Comparison of ENCODE assay signal across 8 cellular contexts in the genomic region with DNA sequence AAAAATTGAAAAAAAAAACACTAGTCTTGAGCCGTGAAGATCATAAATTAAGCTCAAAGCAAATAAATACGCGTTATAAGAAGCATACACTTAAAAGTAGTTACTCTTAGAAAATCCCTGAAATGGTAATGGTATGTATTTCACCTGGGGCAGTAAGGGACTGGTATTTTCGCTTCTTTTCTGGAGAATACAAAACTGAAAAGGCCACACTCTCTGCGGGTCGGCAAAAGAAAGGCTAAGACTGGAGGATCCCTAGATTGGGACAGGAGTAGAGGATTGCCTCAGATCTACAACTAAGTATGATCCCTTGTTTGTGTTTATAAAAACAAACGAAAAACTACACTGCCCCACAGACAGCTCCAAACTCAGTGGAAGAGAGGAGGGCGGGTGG. TPM values are rescaled to one million over a fixed set of nuclear protein-coding genes. Genes with fewer than 3 reads are reported as not detected.
DNase-seq lines count a peak whose midpoint lies in the region; ATAC-seq, FAIRE-seq and TF ChIP-seq lines count a peak whose summit lies in the region.

No MANE protein-coding gene starts in this region.

- ATAC-seq in GM21576 (IDR thresholded peaks at IDR 0.05; ENCODE audit: unreplicated experiment) (no peak), HG03175 (IDR thresholded peaks at IDR 0.05; ENCODE audit: unreplicated experiment) (no peak), GM21825 (IDR thresholded peaks at IDR 0.05; ENCODE audit: unreplicated experiment) (no peak)

- peak; percentile 8 for DNase-seq in H54 (ENCODE audit: insufficient read length, low spot score)
- no peak for DNase-seq in left ventricle myocardium inferior
- DNase-seq in dermis blood vessel endothelial cell: no peak

- TF ChIP-seq CTCF in VCaP (conservative IDR thresholded peaks at IDR 0.05): no peak
- TF ChIP-seq CTCF in left ventricle myocardium inferior (IDR thresholded peaks at IDR 0.05; ENCODE audit: borderline replicate concordance): no peak

- H3K9ac ChIP-seq in skeletal muscle tissue (ENCODE audit: low read depth in 1 of 3, low read length in 3 of 3): peak overlapping the region; percentile 90 to 100 (median 97)

- no peak for TF ChIP-seq POLR2A in H54 (IDR thresholded peaks at IDR 0.05; ENCODE audit: low read depth, low read length)

- H3K4me3 ChIP-seq in left ventricle myocardium inferior (peak overlapping the region; percentile 98), skeletal muscle tissue (ENCODE audit: low read length in 3 of 3) (peak overlapping the region; percentile 82 to 98 (median 96))

- intact Hi-C loops in left ventricle myocardium inferior (cut with micrococcal nuclease): no loop called here

- H3K9me3 ChIP-seq in left ventricle myocardium inferior (replicated peaks): no peaks in the 10 kb centered on the region
- H3K9me3 ChIP-seq in skeletal muscle tissue (ENCODE audit: control insufficient read depth in 3 of 3, low read length in 3 of 3): no peaks in the 10 kb centered on the region

- no peak for FAIRE-seq in H54 (lab: Jason Lieb, UNC)

- H3K36me3 ChIP-seq in left ventricle myocardium inferior: peaks cover 8% of the 10 kb centered on the region
- H3K36me3 ChIP-seq in skeletal muscle tissue (ENCODE audit: control insufficient read depth in 3 of 3, insufficient read depth in 3 of 3, low read length in 3 of 3): peaks cover 0 to 7% (median 6%) of the 10 kb centered on the region in 3 donors

- H3K27ac ChIP-seq in VCaP: peak overlapping the region; percentile 94
- H3K27ac ChIP-seq in left ventricle myocardium inferior (replicated peaks): peak overlapping the region; percentile 95
- H3K27ac ChIP-seq in skeletal muscle tissue (ENCODE audit: low read depth, low read length): peak overlapping the region; percentile 91

- H3K4me1 ChIP-seq in left ventricle myocardium inferior: peaks cover 47% of the 10 kb centered on the region
- H3K4me1 ChIP-seq in skeletal muscle tissue (ENCODE audit: control insufficient read depth in 3 of 3, insufficient read depth in 3 of 3, low read length in 3 of 3): peaks cover 4 to 12% (median 10%) of the 10 kb centered on the region in 3 donors

- no peaks in the 10 kb centered on the region for H3K27me3 ChIP-seq in left ventricle myocardium inferior (ENCODE audit: low read depth)
- no peaks in the 10 kb centered on the region for H3K27me3 ChIP-seq in skeletal muscle tissue (ENCODE audit: control insufficient read depth in 3 of 3, insufficient read depth in 3 of 3, low read length in 3 of 3)

RNA-seq across cellular contexts. Expression of a gene that starts 0.6 kb away (rescaled TPM):
- total RNA-seq in left ventricle myocardium inferior (70.9 TPM), skeletal muscle tissue (45.4 TPM), dermis blood vessel endothelial cell (45.3 and 68.2 TPM in 2 replicates)
